ENCODE assay signal across 8 cellular contexts in genomic region chr22:25110846-25111578, GRCh38.
DNase-seq lines count a peak whose midpoint lies in the region; ATAC-seq and TF ChIP-seq lines count a peak whose summit lies in the region.

No MANE protein-coding gene starts in this region.

- TF ChIP-seq POLR2A in ovary (IDR thresholded peaks at IDR 0.05): no peak

- H2AFZ ChIP-seq in Loucy (ENCODE audit: low read length): peak overlapping the region; percentile 87

- H3K9me2 ChIP-seq in Loucy (replicated peaks; ENCODE audit: low read depth, low read length): no peaks in the 10 kb centered on the region

- DNase-seq in GF-D8 (lab: John Stamatoyannopoulos, UW) (peak; percentile 17), Right ventricle myocardium superior (peak; percentile 57), ovary (peak; percentile 33 to 60 (median 49))
- peak; percentile 56 for DNase-seq in activated naive CD8-positive, alpha-beta T cell treated with anti-CD3 and anti-CD28 coated beads for 36 hours

- H3K4me1 ChIP-seq in Loucy (ENCODE audit: insufficient read depth, low read length, poor library complexity, severe bottlenecking) (peaks cover 8% of the 10 kb centered on the region), ovary (ENCODE audit: insufficient read depth) (peaks cover 3% of the 10 kb centered on the region), thymus (ENCODE audit: control insufficient read depth, insufficient read depth, low read length) (peaks cover 34% of the 10 kb centered on the region)

- peak; percentile 98 for ATAC-seq in SK-N-SH treated with all-trans-retinoic acid at 6 μM for 48 hours
- peak; percentile 88 for ATAC-seq in Right ventricle myocardium superior (ENCODE audit: poor library complexity)
- no peak for ATAC-seq in GM18520 (IDR thresholded peaks at IDR 0.05; ENCODE audit: unreplicated experiment)

- H3K79me2 ChIP-seq in Loucy (ENCODE audit: insufficient read depth, low read length): no peaks in the 10 kb centered on the region

- 0 to 1% (median 1%) methylated on average over 36 of the region's 36 CpGs for WGBS in ovary, 3 donors
- WGBS in thymus: 1% methylated on average over 35 of the region's 36 CpGs

- no peaks in the 10 kb centered on the region for H3K36me3 ChIP-seq in Loucy (ENCODE audit: insufficient read depth, low read length)
- no peaks in the 10 kb centered on the region for H3K36me3 ChIP-seq in ovary
- peaks cover 2% of the 10 kb centered on the region for H3K36me3 ChIP-seq in thymus (ENCODE audit: control insufficient read depth, insufficient read depth)

- H3F3A ChIP-seq in Loucy (ENCODE audit: low read depth): no peaks in the 10 kb centered on the region

- H3K4me3 ChIP-seq in Loucy (ENCODE audit: low read length, poor library complexity, severe bottlenecking): peak overlapping the region; percentile 73
- peak overlapping the region; percentile 32 for H3K4me3 ChIP-seq in ovary
- H3K4me3 ChIP-seq in thymus (ENCODE audit: low read length): peak overlapping the region; percentile 76

- H3K4me2 ChIP-seq in Loucy (ENCODE audit: low read depth, low read length, poor library complexity, severe bottlenecking): peak overlapping the region; percentile 85

- no peak for TF ChIP-seq EP300 in ovary (IDR thresholded peaks at IDR 0.05)

- H3K9me3 Mint-ChIP-seq in activated naive CD8-positive, alpha-beta T cell treated with anti-CD3 and anti-CD28 coated beads for 36 hours: no peaks in the 10 kb centered on the region

- TF ChIP-seq CTCF in Loucy (conservative IDR thresholded peaks at IDR 0.05; ENCODE audit: low read length) (peak; percentile 62), ovary (IDR thresholded peaks at IDR 0.05) (peak; percentile 12 to 24 (median 16))

- peak overlapping the region; percentile 55 for H3K27ac Mint-ChIP-seq in activated naive CD8-positive, alpha-beta T cell treated with anti-CD3 and anti-CD28 coated beads for 36 hours

- H3K9ac ChIP-seq in Loucy (ENCODE audit: low read depth, low read length, poor library complexity, severe bottlenecking): peak overlapping the region; percentile 33

- peaks cover 16% of the 10 kb centered on the region for H3K4me1 Mint-ChIP-seq in activated naive CD8-positive, alpha-beta T cell treated with anti-CD3 and anti-CD28 coated beads for 36 hours

- H3K27me3 ChIP-seq in Loucy (ENCODE audit: insufficient read depth, low read length, poor library complexity, severe bottlenecking): no peaks in the 10 kb centered on the region
- no peaks in the 10 kb centered on the region for H3K27me3 ChIP-seq in ovary
- H3K27me3 ChIP-seq in thymus (ENCODE audit: control insufficient read depth, insufficient read depth): no peaks in the 10 kb centered on the region

- peak overlapping the region; percentile 75 for H3K4me3 Mint-ChIP-seq in activated naive CD8-positive, alpha-beta T cell treated with anti-CD3 and anti-CD28 coated beads for 36 hours

- H4K20me1 ChIP-seq in Loucy (ENCODE audit: insufficient read depth, low read length, poor library complexity, severe bottlenecking): no peaks in the 10 kb centered on the region

- intact Hi-C loops in Right ventricle myocardium superior (cut with DNase I): loop anchor here (5.0 kb wide), 1 partner anchor 61 kb away; no protein-coding TSS in a partner anchor
- intact Hi-C loops in ovary (cut with DNase I): no loop called here

- H3K27ac ChIP-seq in ovary (peak overlapping the region in 1 of 2 donors; percentile 2), thymus (ENCODE audit: low read depth) (peak overlapping the region; percentile 78)

- H3K9me3 ChIP-seq in Loucy (ENCODE audit: insufficient read depth, low read depth, low read length) (no peaks in the 10 kb centered on the region), ovary (no peaks in the 10 kb centered on the region), thymus (ENCODE audit: control insufficient read depth) (no peaks in the 10 kb centered on the region)

- H3K36me3 Mint-ChIP-seq in activated naive CD8-positive, alpha-beta T cell treated with anti-CD3 and anti-CD28 coated beads for 36 hours: no peaks in the 10 kb centered on the region

- no peaks in the 10 kb centered on the region for H3K27me3 Mint-ChIP-seq in activated naive CD8-positive, alpha-beta T cell treated with anti-CD3 and anti-CD28 coated beads for 36 hours

TF ChIP-seq in SK-N-SH treated with all-trans-retinoic acid at 6 μM for 48 hours, 23 proteins besides CTCF, POLR2A, EP300 and RAD21:
- no peak for TF ChIP-seq ESRRG (CRISPR knock-in tag; IDR thresholded peaks at IDR 0.05)
- no peak for TF ChIP-seq PPARA (CRISPR knock-in tag; IDR thresholded peaks at IDR 0.05; ENCODE audit: borderline replicate concordance)
- no peak for TF ChIP-seq TSHZ2 (CRISPR knock-in tag; IDR thresholded peaks at IDR 0.05)
- TF ChIP-seq ZNF565 (CRISPR knock-in tag; conservative IDR thresholded peaks at IDR 0.05; ENCODE audit: low read depth): no peak
- no peak for TF ChIP-seq TCF4 (CRISPR knock-in tag; IDR thresholded peaks at IDR 0.05; ENCODE audit: borderline replicate concordance)
- TF ChIP-seq, protein P1, sequence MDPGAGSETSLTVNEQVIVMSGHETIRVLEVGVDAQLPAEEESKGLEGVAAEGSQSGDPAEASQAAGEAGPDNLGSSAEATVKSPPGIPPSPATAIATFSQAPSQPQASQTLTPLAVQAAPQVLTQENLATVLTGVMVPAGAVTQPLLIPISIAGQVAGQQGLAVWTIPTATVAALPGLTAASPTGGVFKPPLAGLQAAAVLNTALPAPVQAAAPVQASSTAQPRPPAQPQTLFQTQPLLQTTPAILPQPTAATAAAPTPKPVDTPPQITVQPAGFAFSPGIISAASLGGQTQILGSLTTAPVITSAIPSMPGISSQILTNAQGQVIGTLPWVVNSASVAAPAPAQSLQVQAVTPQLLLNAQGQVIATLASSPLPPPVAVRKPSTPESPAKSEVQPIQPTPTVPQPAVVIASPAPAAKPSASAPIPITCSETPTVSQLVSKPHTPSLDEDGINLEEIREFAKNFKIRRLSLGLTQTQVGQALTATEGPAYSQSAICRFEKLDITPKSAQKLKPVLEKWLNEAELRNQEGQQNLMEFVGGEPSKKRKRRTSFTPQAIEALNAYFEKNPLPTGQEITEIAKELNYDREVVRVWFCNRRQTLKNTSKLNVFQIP (CRISPR knock-in tag; IDR thresholded peaks at IDR 0.05; ENCODE audit: borderline replicate concordance, low read depth): no peak
- TF ChIP-seq ZNF70 (CRISPR knock-in tag; IDR thresholded peaks at IDR 0.05): no peak
